9 cellular contexts compared by ENCODE assay signal in the genomic region with DNA sequence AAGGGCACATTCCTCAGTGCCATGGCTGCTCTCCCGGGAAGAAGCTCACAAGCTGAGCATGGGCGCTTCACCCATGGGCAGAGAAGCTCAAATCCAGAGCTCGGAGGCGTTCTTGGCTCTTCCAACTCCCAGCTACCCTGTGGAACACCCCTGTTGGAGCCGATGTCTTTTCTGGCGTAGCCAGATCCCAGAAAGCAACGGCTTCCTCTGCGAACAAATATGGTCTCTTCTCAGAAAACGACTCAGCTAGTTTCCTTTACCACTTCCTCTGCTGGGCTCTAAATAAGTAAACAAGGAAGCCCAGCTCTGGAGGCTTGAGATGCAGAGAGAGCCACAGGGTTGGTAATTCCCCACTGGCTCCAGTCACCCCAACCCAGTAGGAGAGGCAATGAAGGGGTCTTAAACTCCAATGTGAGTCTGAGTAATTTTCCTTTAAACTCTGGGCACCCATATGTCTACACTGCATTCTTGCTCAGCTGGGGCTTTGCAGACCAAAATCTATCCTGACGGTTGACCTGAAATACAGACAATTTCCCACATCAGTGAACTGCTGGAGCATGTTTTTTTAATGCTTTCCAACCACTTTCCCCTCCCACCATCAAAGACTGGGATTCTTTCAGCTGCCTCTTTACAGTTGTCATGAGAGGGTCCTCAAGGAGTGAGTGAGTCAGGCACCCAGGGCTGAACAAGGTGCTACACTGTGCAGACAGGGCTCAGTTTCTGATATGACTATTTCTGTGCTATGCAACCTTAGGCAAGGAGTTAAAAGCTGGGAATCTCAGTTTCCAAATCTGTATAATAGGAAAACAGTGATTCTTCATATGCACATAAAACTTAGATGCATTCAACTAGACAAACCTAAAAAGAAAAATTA. TPM values are rescaled to one million over a fixed set of nuclear protein-coding genes. Genes with fewer than 3 reads are reported as not detected.
DNase-seq lines count a peak whose midpoint lies in the region; ATAC-seq, FAIRE-seq and TF ChIP-seq lines count a peak whose summit lies in the region.
"Had no signal": no experiment of that assay in that cellular context is flagged by ENCODE, and none has a peak within 500 bp of the region (broad histone marks: within the 10 kb centered on the region; RNA-seq: fewer than 3 reads in every experiment).

Gene LCP2, minus strand, starts transcription at position 189 of the 874 bp plus-strand sequence. Its CDS starts 166 bp downstream, at position 23.

- no peaks in the 10 kb centered on the region for H3K9me3 ChIP-seq in muscle layer of colon (ENCODE audit: low read length)

- H3K4me3 ChIP-seq in muscle layer of colon (ENCODE audit: low read depth in 1 of 2, low read length in 2 of 2) = peak within 1 kb of the TSS in 1 of 2 donors; percentile 21

- H3K9me3 Mint-ChIP-seq in activated naive CD8-positive, alpha-beta T cell (ENCODE audit: low read depth) = no peaks in the 10 kb centered on the region

- peak within 1 kb of the TSS; percentile 96 for H3K27ac Mint-ChIP-seq in activated naive CD8-positive, alpha-beta T cell

- peak within 1 kb of the TSS; percentile 35 for H3K9ac ChIP-seq in muscle layer of colon (ENCODE audit: low read length)

- H3K27me3 ChIP-seq in muscle layer of colon (ENCODE audit: control insufficient read depth in 1 of 2, insufficient read depth in 2 of 2, low read length in 2 of 2) = no peaks in the 10 kb centered on the region

- no peaks in the 10 kb centered on the region for H3K36me3 ChIP-seq in muscle layer of colon (ENCODE audit: insufficient read depth, low read length)

- H3K27me3 Mint-ChIP-seq in activated naive CD8-positive, alpha-beta T cell = no peaks in the 10 kb centered on the region

- peaks cover 72% of the 10 kb centered on the region for H3K4me1 Mint-ChIP-seq in activated naive CD8-positive, alpha-beta T cell (ENCODE audit: low read depth)

- ATAC-seq in GM21723 (IDR thresholded peaks at IDR 0.05; ENCODE audit: unreplicated experiment) = peak; percentile 57
- ATAC-seq in HG03521 (IDR thresholded peaks at IDR 0.05; ENCODE audit: unreplicated experiment) = no peak
- ATAC-seq: HCT116 had no signal

- peak; percentile 37; the same call in 1 of the 2 replicates for TF ChIP-seq POLR2A in GM12892 (IDR thresholded peaks at IDR 0.05; ENCODE audit: low read depth, low read length)

- peak; percentile 90 for FAIRE-seq in GM12892 (lab: Jason Lieb, UNC)

- H3K4me3 Mint-ChIP-seq in activated naive CD8-positive, alpha-beta T cell = peak within 1 kb of the TSS; percentile 100

- DNase-seq in GM12892 (ENCODE audit: insufficient read length) = no peak
- DNase-seq in MV-4-11 (lab: John Stamatoyannopoulos, UW) = peak; percentile 85
- DNase-seq in SW 1271 (lab: John Stamatoyannopoulos, UW) = no peak
- DNase-seq in NCI-H1092 treated with DMSO at 0.1 percent for 48 hours (lab: John Stamatoyannopoulos, UW) = no peak

- H3K36me3 Mint-ChIP-seq in activated naive CD8-positive, alpha-beta T cell = peaks cover 12% of the 10 kb centered on the region

- H3K4me1 ChIP-seq in muscle layer of colon (ENCODE audit: insufficient read depth, low read length) = peaks cover under 1% of the 10 kb centered on the region

- H3K27ac ChIP-seq in muscle layer of colon (ENCODE audit: low read depth, low read length) = peak within 1 kb of the TSS; percentile 14

RNA-seq across cellular contexts. Expression of gene LCP2, which starts in this region (rescaled TPM):
- polyA plus RNA-seq in GM12892 (2012; ENCODE audit: missing spikeins) = 35.0 TPM
